In genomic region chr1:168613689-168614655, GRCh38 we compare ENCODE assay signal across 14 cellular contexts. TPM values are rescaled to one million over a fixed set of nuclear protein-coding genes. Genes with fewer than 3 reads are reported as not detected.
DNase-seq lines count a peak whose midpoint lies in the region; ATAC-seq and TF ChIP-seq lines count a peak whose summit lies in the region.
"Had no signal": no experiment of that assay in that cellular context is flagged by ENCODE, and none has a peak within 500 bp of the region (broad histone marks: within the 10 kb centered on the region; RNA-seq: fewer than 3 reads in every experiment).

No MANE protein-coding gene starts in this region.

- H3K4me1 ChIP-seq in BE2C (peaks cover 43% of the 10 kb centered on the region), neural progenitor cell (peaks cover 20% of the 10 kb centered on the region), prostate gland (replicated peaks) (no peaks in the 10 kb centered on the region)

- no peak overlapping the region for H3K4me2 ChIP-seq in neural progenitor cell

- TF ChIP-seq CTCF in BE2C (IDR thresholded peaks at IDR 0.05; ENCODE audit: low read depth, low read length) = peak; percentile 4; the same call in 1 of the 2 replicates
- TF ChIP-seq CTCF in fibroblast of villous mesenchyme (IDR thresholded peaks at IDR 0.05; ENCODE audit: insufficient read depth, low read depth, low read length) = no peak
- TF ChIP-seq CTCF in neural progenitor cell (IDR thresholded peaks at IDR 0.05) = no peak
- TF ChIP-seq CTCF in prostate gland (IDR thresholded peaks at IDR 0.05) = no peak

- H3K27ac ChIP-seq in neural progenitor cell (no peak overlapping the region), prostate gland (no peak overlapping the region)

- intact Hi-C loops in prostate gland (cut with DNase I) = loop anchor here (2.0 kb wide), 1 partner anchor 493 kb away; the partner anchor contains the start of gene ATP1B1

- peak overlapping the region; percentile 82 for H2AFZ ChIP-seq in neural progenitor cell (replicated peaks)

- H3K4me1 Mint-ChIP-seq in neural progenitor cell = peaks cover 47% of the 10 kb centered on the region
- no peaks in the 10 kb centered on the region for H3K4me1 Mint-ChIP-seq in stimulated activated memory B cell treated with anti-CD40 and anti-IgM and Interleukin-4, amounts not matched to agents 10 μg/mL and 1 μg/mL and 100 μg/mL, for 72 hours
- H3K4me1 Mint-ChIP-seq: activated CD4-positive, alpha-beta T cell treated with anti-CD3 and anti-CD28 coated beads, Interleukin-2, amount 10 ng/mL, durations not matched to agents 24 days and 14 days had no signal

- H4K20me1 ChIP-seq in neural progenitor cell (ENCODE audit: low read depth) = no peaks in the 10 kb centered on the region

- ATAC-seq in stimulated activated memory B cell treated with anti-CD40 and anti-IgM and Interleukin-4, amounts not matched to agents 10 μg/mL and 1 μg/mL and 100 μg/mL, for 72 hours = no peak
- no peak for ATAC-seq in HG03175 (IDR thresholded peaks at IDR 0.05; ENCODE audit: unreplicated experiment)
- ATAC-seq: HCT116 had no signal

- H3K27me3 ChIP-seq in BE2C = no peaks in the 10 kb centered on the region
- no peaks in the 10 kb centered on the region for H3K27me3 ChIP-seq in neural progenitor cell
- no peaks in the 10 kb centered on the region for H3K27me3 ChIP-seq in prostate gland (replicated peaks; ENCODE audit: insufficient read depth)

- no peaks in the 10 kb centered on the region for H3F3A ChIP-seq in neural progenitor cell (ENCODE audit: low read depth)

- WGBS in prostate gland = 53% methylated on average over 16 of the region's 16 CpGs

- H3K4me3 ChIP-seq in BE2C (ENCODE audit: low read depth, low read length) (peak overlapping the region; percentile 45), fibroblast of villous mesenchyme (ENCODE audit: low read depth, low read length) (no peak overlapping the region), neural progenitor cell (no peak overlapping the region), prostate gland (no peak overlapping the region)

- no peaks in the 10 kb centered on the region for H3K79me2 ChIP-seq in neural progenitor cell (ENCODE audit: low read depth)

- H3K9me3 ChIP-seq in BE2C (no peaks in the 10 kb centered on the region), neural progenitor cell (ENCODE audit: low read depth) (no peaks in the 10 kb centered on the region), prostate gland (no peaks in the 10 kb centered on the region)

- H3K36me3 ChIP-seq in BE2C = no peaks in the 10 kb centered on the region
- H3K36me3 ChIP-seq in neural progenitor cell = no peaks in the 10 kb centered on the region
- no peaks in the 10 kb centered on the region for H3K36me3 ChIP-seq in prostate gland

- TF ChIP-seq POLR2A in prostate gland (IDR thresholded peaks at IDR 0.05) = no peak

- H3K27me3 Mint-ChIP-seq in neural progenitor cell (ENCODE audit: insufficient read depth, low read depth) = no peaks in the 10 kb centered on the region
- peaks cover 26% of the 10 kb centered on the region for H3K27me3 Mint-ChIP-seq in stimulated activated memory B cell treated with anti-CD40 and anti-IgM and Interleukin-4, amounts not matched to agents 10 μg/mL and 1 μg/mL and 100 μg/mL, for 72 hours

- H3K9ac ChIP-seq in neural progenitor cell = no peak overlapping the region

- DNase-seq in BE2C (peak; percentile 89), NCI-H524 treated with DMSO at 0.1 percent for 48 hours (lab: John Stamatoyannopoulos, UW) (peak; percentile 18), fibroblast of villous mesenchyme (ENCODE audit: low read depth) (peak; percentile 11), neural progenitor cell (ENCODE audit: low spot score) (peak; percentile 40), DMS153 (lab: John Stamatoyannopoulos, UW) (no peak), prostate gland (ENCODE audit: low spot score) (no peak)
- DNase-seq: activated CD4-positive, alpha-beta T cell treated with anti-CD3 and anti-CD28 coated beads, Interleukin-2, amount 10 ng/mL, durations not matched to agents 24 days and 14 days; effector memory CD4-positive, alpha-beta T cell; NCI-H1092; occipital lobe had no signal

- peak overlapping the region; percentile 77 for H3K27ac Mint-ChIP-seq in neural progenitor cell
- no peak overlapping the region for H3K27ac Mint-ChIP-seq in stimulated activated memory B cell treated with anti-CD40 and anti-IgM and Interleukin-4, amounts not matched to agents 10 μg/mL and 1 μg/mL and 100 μg/mL, for 72 hours
- H3K27ac Mint-ChIP-seq: activated CD4-positive, alpha-beta T cell treated with anti-CD3 and anti-CD28 coated beads, Interleukin-2, amount 10 ng/mL, durations not matched to agents 24 days and 14 days; activated naive CD8-positive, alpha-beta T cell had no signal

- no peaks in the 10 kb centered on the region for H3K36me3 Mint-ChIP-seq in neural progenitor cell
- no peaks in the 10 kb centered on the region for H3K36me3 Mint-ChIP-seq in stimulated activated memory B cell treated with anti-CD40 and anti-IgM and Interleukin-4, amounts not matched to agents 10 μg/mL and 1 μg/mL and 100 μg/mL, for 72 hours
- H3K36me3 Mint-ChIP-seq: activated naive CD8-positive, alpha-beta T cell had no signal

- H3K4me3 Mint-ChIP-seq in neural progenitor cell = peak overlapping the region; percentile 46
- H3K4me3 Mint-ChIP-seq in stimulated activated memory B cell treated with anti-CD40 and anti-IgM and Interleukin-4, amounts not matched to agents 10 μg/mL and 1 μg/mL and 100 μg/mL, for 72 hours = no peak overlapping the region
- H3K4me3 Mint-ChIP-seq: activated CD4-positive, alpha-beta T cell treated with anti-CD3 and anti-CD28 coated beads, Interleukin-2, amount 10 ng/mL, durations not matched to agents 24 days and 14 days; activated naive CD8-positive, alpha-beta T cell had no signal

- H3K9me3 Mint-ChIP-seq in neural progenitor cell = no peaks in the 10 kb centered on the region
- no peaks in the 10 kb centered on the region for H3K9me3 Mint-ChIP-seq in stimulated activated memory B cell treated with anti-CD40 and anti-IgM and Interleukin-4, amounts not matched to agents 10 μg/mL and 1 μg/mL and 100 μg/mL, for 72 hours
- H3K9me3 Mint-ChIP-seq: activated CD4-positive, alpha-beta T cell treated with anti-CD3 and anti-CD28 coated beads, Interleukin-2, amount 10 ng/mL, durations not matched to agents 24 days and 14 days had no signal

RNA-seq across cellular contexts. Expression of gene XCL1, which starts 37.6 kb away (rescaled TPM):
- not detected for polyA plus RNA-seq in BE2C (2012; ENCODE audit: insufficient read depth, insufficient read length, low read depth)
- total RNA-seq in fibroblast of villous mesenchyme (0.32 TPM in 1 of 2 replicates, not detected in the other), neural progenitor cell (ENCODE audit: low replicate concordance) (0.59 TPM in 1 of 2 replicates, not detected in the other), prostate gland (not detected)
- total RNA-seq: occipital lobe had no signal

Comparison
In these comparisons a context has a peak if more than half of its experiments do, and no peak if none do; other contexts are left out.
1. DNase-seq: peak in BE2C (single experiment), NCI-H524 treated with DMSO at 0.1 percent for 48 hours (single experiment), fibroblast of villous mesenchyme (single experiment) and neural progenitor cell (single experiment); none in DMS153 (single experiment) and prostate gland (single experiment).